Comparison of ENCODE assay signal across 16 cellular contexts in the genomic region with DNA sequence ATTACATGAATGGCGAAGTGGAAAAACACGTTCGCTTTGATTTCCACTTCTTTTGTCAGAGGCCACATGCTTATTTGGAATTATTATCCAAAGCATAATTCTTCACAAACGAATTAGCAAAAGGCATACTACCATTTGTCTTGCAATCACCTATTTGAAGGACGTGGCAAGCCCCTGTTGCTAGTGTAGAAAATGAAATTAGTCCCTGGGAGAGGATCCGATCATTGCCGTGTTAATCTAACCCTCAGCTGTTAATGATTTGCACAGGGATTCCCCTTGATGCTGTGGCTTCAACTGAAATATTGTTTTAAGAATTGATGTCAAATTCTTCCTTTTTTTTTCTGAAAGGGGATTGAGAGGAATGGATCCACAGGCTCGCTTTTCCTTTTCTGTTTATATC. TPM values are rescaled to one million over a fixed set of nuclear protein-coding genes. Genes with fewer than 3 reads are reported as not detected.
A peak's percentile ranks its signal among the peaks of the same experiment; 100 is the strongest.
DNase-seq lines count a peak whose midpoint lies in the region; ATAC-seq, FAIRE-seq and TF ChIP-seq lines count a peak whose summit lies in the region.
"Had no signal": no experiment of that assay in that cellular context is flagged by ENCODE, and none has a peak within 500 bp of the region (broad histone marks: within the 10 kb centered on the region; RNA-seq: fewer than 3 reads in every experiment).

No MANE protein-coding gene starts in this region.

- TF ChIP-seq CTCF in liver (IDR thresholded peaks at IDR 0.05; ENCODE audit: low read depth, low read length, missing input control) (no peak), HepG2 (CRISPR knock-in tag; IDR thresholded peaks at IDR 0.05) (no peak), PC-3 (conservative IDR thresholded peaks at IDR 0.05; ENCODE audit: low read depth, low read length) (no peak), right lobe of liver (IDR thresholded peaks at IDR 0.05) (no peak)

- no peak for FAIRE-seq in HepG2 (lab: Jason Lieb, UNC)
- FAIRE-seq: H1 had no signal

- H3K36me3 ChIP-seq in liver (ENCODE audit: control insufficient read depth in 4 of 4, insufficient read depth in 3 of 4, low read depth in 1 of 4, low read length in 3 of 4) (no peaks in the 10 kb centered on the region), HepG2 (replicated peaks in 1 of 2; ENCODE audit: control insufficient read depth in 1 of 2, insufficient read depth in 2 of 2, low read length in 2 of 2) (no peaks in the 10 kb centered on the region), PC-3 (ENCODE audit: low read depth, low read length) (no peaks in the 10 kb centered on the region), right lobe of liver (no peaks in the 10 kb centered on the region)
- H3K36me3 ChIP-seq: prostate gland had no signal

- POLR2A ChIA-PET in HepG2 (lab: Yijun Ruan, JAX) (no interaction called here), PC-3 (lab: Charles Lee; ENCODE audit: unreplicated experiment) (no interaction called here)

- 32% methylated on average over 8 of the region's 8 CpGs for WGBS in liver
- 37% methylated on average over 8 of the region's 8 CpGs for WGBS in HepG2 (ENCODE audit: low lambda C conversion rate)
- WGBS in right lobe of liver (ENCODE audit: insufficient coverage, low coverage, low lambda C conversion rate, missing lambda C conversion rate) = 16% methylated on average over 8 of the region's 8 CpGs

- H3K79me2 ChIP-seq in HepG2 (ENCODE audit: insufficient read depth, low read length) = no peaks in the 10 kb centered on the region
- H3K79me2 ChIP-seq in PC-3 (ENCODE audit: low read length) = no peaks in the 10 kb centered on the region

- H3K9ac ChIP-seq in liver (ENCODE audit: low read depth in 1 of 2, low read length in 2 of 2) = peak overlapping the region in 1 of 2 donors; percentile 41
- no peak overlapping the region for H3K9ac ChIP-seq in HepG2 (ENCODE audit: insufficient read depth, low read depth, low read length)
- no peak overlapping the region for H3K9ac ChIP-seq in PC-3 (ENCODE audit: low read length)

- CTCF ChIA-PET in HepG2 (lab: Yijun Ruan, JAX; ENCODE audit: low intra/inter-chr PET ratio, low total read pairs) = no interaction called here
- CTCF ChIA-PET in PC-3 (lab: Charles Lee) = no interaction called here

- peak overlapping the region; percentile 9 to 61 (median 46) for H3K4me3 ChIP-seq in liver (ENCODE audit: low read depth in 1 of 3, low read length in 3 of 3)
- H3K4me3 ChIP-seq in HepG2 (replicated peaks in 1 of 3; ENCODE audit: insufficient read depth in 1 of 3, low read depth in 2 of 3, low read length in 3 of 3) = no peak overlapping the region
- no peak overlapping the region for H3K4me3 ChIP-seq in PC-3 (ENCODE audit: low read length)
- H3K4me3 ChIP-seq in right lobe of liver = peak overlapping the region; percentile 8 to 59 (median 38)
- H3K4me3 ChIP-seq: prostate gland had no signal

- no peak for TF ChIP-seq RAD21 in liver (IDR thresholded peaks at IDR 0.05)
- TF ChIP-seq RAD21 in HepG2 (CRISPR knock-in tag; IDR thresholded peaks at IDR 0.05) = no peak

- no peak for TF ChIP-seq POLR2A in HepG2 (IDR thresholded peaks at IDR 0.05; ENCODE audit: insufficient read depth in 1 of 2, low read depth in 2 of 2, low read length in 2 of 2)
- TF ChIP-seq POLR2A in right lobe of liver (IDR thresholded peaks at IDR 0.05) = no peak

- intact Hi-C loops in HepG2 (cut with micrococcal nuclease; ENCODE audit: unreplicated experiment) = no loop called here
- intact Hi-C loops in PC-3 (cut with micrococcal nuclease) = loop anchor here (5.0 kb wide), 3 partner anchors 95 to 510 kb away; no protein-coding TSS in a partner anchor
- intact Hi-C loops in right lobe of liver (cut with DNase I) = no loop called here

- DNase-seq in HepG2 (ENCODE audit: low spot score) (no peak), PC-3 (no peak), right lobe of liver (no peak), epidermal melanocyte (ENCODE audit: insufficient read length, low spot score) (no peak), SKM-1 treated with dmso at 0.1 percent for 144 hours (lab: John Stamatoyannopoulos, UW; ENCODE audit: unreplicated experiment) (no peak)
- DNase-seq: activated CD8-positive, alpha-beta T cell treated with anti-CD3 and anti-CD28 coated beads, Interleukin-2, amount 10 ng/mL, durations not matched to agents 7 days and 5 days; amygdala; COR-L47; head of caudate nucleus; naive B cell had no signal

- no peaks in the 10 kb centered on the region for H3K9me2 ChIP-seq in PC-3 (replicated peaks; ENCODE audit: low read length)

- H3K9me3 ChIP-seq in liver (ENCODE audit: control insufficient read depth in 4 of 4, low read length in 3 of 4) = no peaks in the 10 kb centered on the region
- peaks cover 39% of the 10 kb centered on the region for H3K9me3 ChIP-seq in HepG2 (ENCODE audit: low read length)
- no peaks in the 10 kb centered on the region for H3K9me3 ChIP-seq in PC-3 (ENCODE audit: low read length)
- H3K9me3 ChIP-seq in right lobe of liver = no peaks in the 10 kb centered on the region
- H3K9me3 ChIP-seq: prostate gland had no signal

- TF ChIP-seq EP300 in HepG2 (IDR thresholded peaks at IDR 0.05; ENCODE audit: low read depth in 2 of 2, low read length in 2 of 2) (no peak), HepG2 (CRISPR knock-in tag; IDR thresholded peaks at IDR 0.05; ENCODE audit: borderline replicate concordance) (no peak)

- H3K27me3 ChIP-seq in liver (ENCODE audit: control insufficient read depth in 4 of 4, insufficient read depth in 4 of 4, low read length in 3 of 4) (no peaks in the 10 kb centered on the region), HepG2 (ENCODE audit: control insufficient read depth in 1 of 2, insufficient read depth in 2 of 2, low read length in 2 of 2) (no peaks in the 10 kb centered on the region), PC-3 (ENCODE audit: low read length) (no peaks in the 10 kb centered on the region), right lobe of liver (no peaks in the 10 kb centered on the region)

- H3K4me2 ChIP-seq in HepG2 (ENCODE audit: low read depth, low read length) (no peak overlapping the region), PC-3 (ENCODE audit: low read length) (peak overlapping the region; percentile 20; the same call in 1 of the 2 replicates)

- in situ Hi-C loops in HepG2 (cut with HindIII; ENCODE audit: extremely low pct_ligation_motif_present, low pct_unique_long_range_greater_than_20kb) = no loop called here

- BruUV-seq in HepG2 (replicated peaks; lab: Mats Ljungman, UMichigan) (no TSS peak), PC-3 (replicated peaks; lab: Mats Ljungman, UMichigan) (no TSS peak)

- H3K27ac ChIP-seq in liver (ENCODE audit: low read depth in 1 of 2, low read length in 2 of 2) = peak overlapping the region; percentile 58 to 83
- no peak overlapping the region for H3K27ac ChIP-seq in HepG2 (ENCODE audit: extremely low read length, insufficient read depth, low read length)
- H3K27ac ChIP-seq in PC-3 (ENCODE audit: low read length) = no peak overlapping the region
- H3K27ac ChIP-seq in right lobe of liver = peak overlapping the region; percentile 30 to 75 (median 65)
- H3K27ac ChIP-seq: prostate gland had no signal

- no peaks in the 10 kb centered on the region for H4K20me1 ChIP-seq in HepG2 (ENCODE audit: insufficient read depth, low read length)
- no peaks in the 10 kb centered on the region for H4K20me1 ChIP-seq in PC-3 (ENCODE audit: low read length)

- ATAC-seq in HepG2 = no peak
- no peak for ATAC-seq in PC-3
- ATAC-seq in right lobe of liver = peak; percentile 23 to 53 (median 49)
- ATAC-seq in GM21528 (IDR thresholded peaks at IDR 0.05; ENCODE audit: low FRiP score, unreplicated experiment) = no peak
- no peak for ATAC-seq in GM21619 (IDR thresholded peaks at IDR 0.05; ENCODE audit: unreplicated experiment)
- ATAC-seq: activated CD8-positive, alpha-beta T cell treated with anti-CD3 and anti-CD28 coated beads, Interleukin-2, amount 10 ng/mL, durations not matched to agents 7 days and 5 days had no signal

- H2AFZ ChIP-seq in HepG2 (ENCODE audit: low read length) = no peak overlapping the region
- H2AFZ ChIP-seq in PC-3 (ENCODE audit: low read length) = peak overlapping the region; percentile 30; the same call in 1 of the 2 replicates

- H3K4me1 ChIP-seq in liver (ENCODE audit: control insufficient read depth in 4 of 4, insufficient read depth in 4 of 4, low read length in 3 of 4) = peaks cover 0 to 38% (median 33%) of the 10 kb centered on the region in 4 donors
- no peaks in the 10 kb centered on the region for H3K4me1 ChIP-seq in HepG2 (ENCODE audit: insufficient read depth, low read length)
- 0 out of 2 replicates have a peak, but pooled peaks cover 4% of the 10 kb centered on the region for H3K4me1 ChIP-seq in PC-3 (ENCODE audit: insufficient read depth, low read length)
- H3K4me1 ChIP-seq in right lobe of liver = peaks cover 0 to 12% (median 0%) of the 10 kb centered on the region in 4 donors
- H3K4me1 ChIP-seq: prostate gland had no signal

- H3F3A ChIP-seq in PC-3 (ENCODE audit: low read length, unreplicated experiment) = no peaks in the 10 kb centered on the region

RNA-seq across cellular contexts. Expression of gene AGMO, which starts 4.6 kb away (rescaled TPM):
- 10 to 100 TPM; 27.5 to 46.6 TPM for total RNA-seq in liver
- 10 to 100 TPM; 21.6 to 35.6 TPM for polyA plus RNA-seq in liver
- total RNA-seq in HepG2 (2016; rRNA removed; fragmentation: Illumina TruSeq; extraction: Trizol) = 0.22 TPM in 1 of 2 replicates, not detected in the other
- total RNA-seq in HepG2 (2016; cell fraction: cytosol; rRNA removed; fragmentation: Illumina TruSeq; extraction: Trizol; ENCODE audit: low read depth) = not detected in 2 replicates
- 0.16 and 0.39 TPM in 2 replicates for total RNA-seq in HepG2 (2016; cell fraction: insoluble cytoplasmic fraction; rRNA removed; fragmentation: Illumina TruSeq; extraction: Trizol)
- total RNA-seq in HepG2 (2016; cell fraction: membrane; rRNA removed; fragmentation: Illumina TruSeq; extraction: Trizol) = 0.09 TPM in 1 of 2 replicates, not detected in the other
- total RNA-seq in HepG2 (2016; cell fraction: nucleus; rRNA removed; fragmentation: Illumina TruSeq; extraction: Trizol) = 0.41 and 0.84 TPM in 2 replicates
- polyA plus RNA-seq in HepG2 (2011; rRNA removed) = 0.47 and 0.50 TPM in 2 replicates
- polyA plus RNA-seq in HepG2 (2011; cell fraction: cytosol; rRNA removed) = 0.24 and 0.45 TPM in 2 replicates
- 0.26 and 0.38 TPM in 2 replicates for polyA plus RNA-seq in HepG2 (2011; cell fraction: nucleus; rRNA removed)
- 0.21 and 0.98 TPM in 2 replicates for polyA plus RNA-seq in HepG2 (2012)
- not detected in 2 replicates for polyA plus RNA-seq in HepG2 (2016; cell fraction: cytosol; fragmentation: Illumina TruSeq; extraction: Trizol; ENCODE audit: low read depth)
- polyA plus RNA-seq in HepG2 (2016; cell fraction: insoluble cytoplasmic fraction; fragmentation: Illumina TruSeq; extraction: Trizol; ENCODE audit: low read depth) = 0.26 TPM in 1 of 2 replicates, not detected in the other
- not detected in 2 replicates for polyA plus RNA-seq in HepG2 (2016; cell fraction: membrane; fragmentation: Illumina TruSeq; extraction: Trizol; ENCODE audit: low read depth)
- 0.17 and 0.18 TPM in 2 replicates for polyA plus RNA-seq in HepG2 (2016; cell fraction: nucleus; fragmentation: Illumina TruSeq; extraction: Trizol; ENCODE audit: insufficient read depth, low read depth)
- polyA minus RNA-seq in HepG2 (2011; rRNA and poly(A)+ RNA removed; ENCODE audit: low replicate concordance) = 0.62 and 1.1 TPM in 2 replicates
- not detected in 2 replicates for polyA minus RNA-seq in HepG2 (2011; cell fraction: cytosol; rRNA and poly(A)+ RNA removed)
- polyA minus RNA-seq in HepG2 (2011; cell fraction: nucleus; rRNA and poly(A)+ RNA removed) = 2.2 and 2.4 TPM in 2 replicates
- 0.11 TPM in 1 of 2 replicates, not detected in the other for total RNA-seq in PC-3 (2014; rRNA removed)
- 10 to 100 TPM; 20.8 to 58.9 (median 33.7) TPM for total RNA-seq in right lobe of liver
- total RNA-seq: activated CD8-positive, alpha-beta T cell treated with anti-CD3 and anti-CD28 coated beads, Interleukin-2, amount 10 ng/mL, durations not matched to agents 7 days and 5 days; activated T-helper 2 cell treated with anti-CD3 and anti-CD28 coated beads, Interferon-gamma antibody, Interleukin-2, Interleukin-4, amounts not matched to agents 10 μg/mL and 5 μg/mL and 100 μg/mL, durations not matched to agents 14 hours and 24 hours and 36 hours had no signal

Comparison
In these comparisons a context has a peak if more than half of its experiments do, and no peak if none do; other contexts are left out.
1. H3K27ac ChIP-seq: peak in liver (2 of 2) and right lobe of liver (3 of 3); none in HepG2 (single experiment) and PC-3 (single experiment).
2. H3K4me3 ChIP-seq: peak in liver (3 of 3) and right lobe of liver (3 of 3); none in HepG2 (0 of 3) and PC-3 (single experiment).
3. ATAC-seq: peak in right lobe of liver (4 of 4); none in HepG2 (single experiment), PC-3 (single experiment), GM21528 (single experiment) and GM21619 (single experiment).
4. RNA of gene AGMO, which starts 4.6 kb away (total RNA-seq): 27.5 to 46.6 TPM in liver and 20.8 to 58.9 TPM in right lobe of liver; 0.09 to 0.84 TPM in HepG2 and 0.11 TPM in PC-3; every median in the first group is over 10 times any median in the second.